In genomic region chr6:163956571-163957407, GRCh38 we compare ENCODE assay signal across 8 cellular contexts.
DNase-seq lines count a peak whose midpoint lies in the region; ATAC-seq, FAIRE-seq and TF ChIP-seq lines count a peak whose summit lies in the region.

No MANE protein-coding gene starts in this region.

- no peak overlapping the region for H2AFZ ChIP-seq in HepG2 (ENCODE audit: low read length)

- no peaks in the 10 kb centered on the region for H3K36me3 ChIP-seq in HepG2 (replicated peaks in 1 of 2; ENCODE audit: control insufficient read depth in 1 of 2, insufficient read depth in 2 of 2, low read length in 2 of 2)

- TF ChIP-seq CTCF in AG09309 (IDR thresholded peaks at IDR 0.05; ENCODE audit: control insufficient read depth, insufficient read depth, low read depth, low read length, missing control alignments) (peak; percentile 91), HepG2 (CRISPR knock-in tag; IDR thresholded peaks at IDR 0.05) (peak; percentile 93)

- TF ChIP-seq RAD21 in HepG2 (CRISPR knock-in tag; IDR thresholded peaks at IDR 0.05), result peak; percentile 86

- TF ChIP-seq EP300 in HepG2 (IDR thresholded peaks at IDR 0.05; ENCODE audit: low read depth in 2 of 2, low read length in 2 of 2) (peak in 1 of 2 experiments; percentile 24; a peak in 1 of 4 replicates), HepG2 (CRISPR knock-in tag; IDR thresholded peaks at IDR 0.05; ENCODE audit: borderline replicate concordance) (no peak)

- no peak overlapping the region for H3K9ac ChIP-seq in HepG2 (ENCODE audit: insufficient read depth, low read depth, low read length)

- no peaks in the 10 kb centered on the region for H3K79me2 ChIP-seq in HepG2 (ENCODE audit: insufficient read depth, low read length)

- ATAC-seq in GM18858 (IDR thresholded peaks at IDR 0.05; ENCODE audit: unreplicated experiment) (peak; percentile 96), HG03045 (IDR thresholded peaks at IDR 0.05; ENCODE audit: unreplicated experiment) (peak; percentile 91), HepG2 (peak; percentile 98)
- ATAC-seq in activated CD4-positive, CD25-positive, alpha-beta regulatory T cell treated with anti-CD3 and anti-CD28 coated beads, Interleukin-2, amount 50 U/mL, for 24 hours, result peak; percentile 65 to 70

- DNase-seq in AG09309 (ENCODE audit: low read depth) (peak; percentile 21), NCI-H226 (peak; percentile 32), cerebellum (ENCODE audit: low spot score) (peak; percentile 37), HepG2 (ENCODE audit: low spot score) (peak; percentile 82)
- DNase-seq in stimulated activated CD8-positive, alpha-beta memory T cell treated with anti-CD3 and anti-CD28 coated beads, Interleukin-12 subunit alpha, Interleukin-12 subunit beta, amount 100 ng/mL, for 24 hours (ENCODE audit: extremely low read depth), result peak; percentile 7

- H3K4me3 ChIP-seq in AG09309 (ENCODE audit: control insufficient read depth, low read depth, low read length) (no peak overlapping the region), HepG2 (replicated peaks in 1 of 3; ENCODE audit: insufficient read depth in 1 of 3, low read depth in 2 of 3, low read length in 3 of 3) (no peak overlapping the region)

- H3K27me3 ChIP-seq in HepG2 (ENCODE audit: control insufficient read depth in 1 of 2, insufficient read depth in 2 of 2, low read length in 2 of 2), result peaks cover 0 to 36% of the 10 kb centered on the region in 2 experiments; a peak in 2 of 5 replicates

- H3K27ac ChIP-seq in HepG2 (ENCODE audit: extremely low read length, insufficient read depth, low read length), result no peak overlapping the region

- 8% methylated on average over 12 of the region's 12 CpGs for WGBS in HepG2 (ENCODE audit: low lambda C conversion rate)

- peak; percentile 93 for FAIRE-seq in HepG2 (lab: Jason Lieb, UNC)

- CTCF ChIA-PET in HepG2 (lab: Yijun Ruan, JAX; ENCODE audit: low intra/inter-chr PET ratio, low total read pairs), result interaction anchor here (1.6 to 2.2 kb wide), 4 partner anchors 529 to 1049 kb away, joined by 4 to 14 read pairs (median 8); no protein-coding TSS in a partner anchor

- POLR2A ChIA-PET in HepG2 (lab: Yijun Ruan, JAX), result no interaction called here

- H3K9me3 ChIP-seq in HepG2 (ENCODE audit: low read length), result no peaks in the 10 kb centered on the region

- H3K4me1 ChIP-seq in HepG2 (ENCODE audit: insufficient read depth, low read length), result no peaks in the 10 kb centered on the region

- in situ Hi-C loops in HepG2 (cut with HindIII; ENCODE audit: extremely low pct_ligation_motif_present, low pct_unique_long_range_greater_than_20kb), result loop anchor here (5.0 to 10.0 kb wide), 2 partner anchors 532 to 774 kb away; no protein-coding TSS in a partner anchor

- no peak overlapping the region for H3K4me2 ChIP-seq in HepG2 (ENCODE audit: low read depth, low read length)

- TF ChIP-seq POLR2A in HepG2 (IDR thresholded peaks at IDR 0.05; ENCODE audit: insufficient read depth in 1 of 2, low read depth in 2 of 2, low read length in 2 of 2), result no peak

- no peaks in the 10 kb centered on the region for H4K20me1 ChIP-seq in HepG2 (ENCODE audit: insufficient read depth, low read length)

- intact Hi-C loops in HepG2 (cut with micrococcal nuclease; ENCODE audit: unreplicated experiment), result loop anchor here (1.0 to 5.0 kb wide), 6 partner anchors 374 to 1100 kb away; no protein-coding TSS in a partner anchor

- no TSS peak for BruUV-seq in HepG2 (replicated peaks; lab: Mats Ljungman, UMichigan)

TF ChIP-seq in HepG2, 621 proteins besides CTCF, POLR2A, EP300 and RAD21 (continues in another document):
- TF ChIP-seq RNF2 (conservative IDR thresholded peaks at IDR 0.05; ENCODE audit: low read depth) (0 out of 2 replicates have a peak, but pooled peaks have one; percentile 48), ZNF800 (CRISPR knock-in tag; IDR thresholded peaks at IDR 0.05) (no peak; the same call in 1 of the 2 replicates), KDM2A (CRISPR knock-in tag; IDR thresholded peaks at IDR 0.05; ENCODE audit: borderline replicate concordance, low read depth) (peak; percentile 59), NR2F1 (CRISPR knock-in tag; IDR thresholded peaks at IDR 0.05) (peak; percentile 30 to 39; a peak in 1 of 4 replicates), HOMEZ (CRISPR knock-in tag; IDR thresholded peaks at IDR 0.05; ENCODE audit: low read depth) (peak; percentile 44; the same call in 1 of the 2 replicates), ZNF276 (CRISPR knock-in tag; IDR thresholded peaks at IDR 0.05; ENCODE audit: low read depth) (no peak), YY1 (IDR thresholded peaks at IDR 0.05; ENCODE audit: insufficient read depth, insufficient replicate concordance, low read depth, low read length) (peak; percentile 39), ZMYM4 (CRISPR knock-in tag; IDR thresholded peaks at IDR 0.05) (peak; percentile 66), ZNF780A (CRISPR knock-in tag; IDR thresholded peaks at IDR 0.05) (no peak), ZNF280D (CRISPR knock-in tag; IDR thresholded peaks at IDR 0.05) (no peak), SOX6 (IDR thresholded peaks at IDR 0.05) (no peak), SOX6 (CRISPR knock-in tag; IDR thresholded peaks at IDR 0.05) (peak; percentile 36; the same call in 1 of the 2 replicates)

Comparison
In these comparisons a context has a peak if more than half of its experiments do, and no peak if none do; other contexts are left out.
1. DNase-seq: peak in every context shown above with its lines; median percentile 82 in HepG2; 37 in cerebellum; 32 in NCI-H226; 21 in AG09309; 7 in stimulated activated CD8-positive, alpha-beta memory T cell treated with anti-CD3 and anti-CD28 coated beads, Interleukin-12 subunit alpha, Interleukin-12 subunit beta, amount 100 ng/mL, for 24 hours.